ENCODE assay signal across 19 cellular contexts in the genomic region with DNA sequence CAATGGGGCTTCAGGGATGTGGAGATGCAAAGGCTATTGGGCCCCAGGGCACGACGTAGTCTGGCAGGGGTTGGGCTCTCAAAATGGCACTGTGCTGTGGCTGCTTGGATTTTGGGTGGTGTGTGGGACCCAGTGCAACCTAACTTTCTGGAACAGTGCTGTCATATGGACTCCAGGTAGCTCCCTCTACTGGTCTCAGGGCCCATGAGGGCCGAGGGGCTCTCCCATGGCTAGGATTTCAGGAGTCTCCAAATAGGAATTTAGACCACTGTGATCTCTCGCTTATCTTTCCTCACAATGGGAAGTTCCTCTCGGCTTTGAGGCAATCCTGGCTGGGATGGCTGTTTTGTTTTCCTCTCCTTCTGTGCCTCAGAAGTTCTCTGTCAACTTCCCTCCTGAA.
"Had no signal": no experiment of that assay in that cellular context is flagged by ENCODE, and none has a peak within 500 bp of the region (broad histone marks: within the 10 kb centered on the region; RNA-seq: fewer than 3 reads in every experiment).

No MANE protein-coding gene starts in this region.

- H3K27me3 ChIP-seq: heart left ventricle, tibial artery, upper lobe of left lung, uterus had no signal

- FAIRE-seq: colon, endothelial cell of umbilical vein, kidney had no signal

- H3K4me3 ChIP-seq: heart left ventricle, left ventricle myocardium inferior, lower lobe of right lung, spleen, tibial artery, upper lobe of left lung, uterus had no signal

- H3K27ac ChIP-seq: heart left ventricle, left ventricle myocardium inferior, lower lobe of right lung, spleen, tibial artery, upper lobe of left lung, uterus had no signal

- H3K9me3 ChIP-seq: uterus had no signal

- ATAC-seq: heart left ventricle; left cardiac atrium; lower lobe of right lung; sciatic nerve; stimulated activated memory B cell treated with anti-CD40 and anti-IgM and Interleukin-4, amounts not matched to agents 10 μg/mL and 1 μg/mL and 100 μg/mL, for 72 hours had no signal

- DNase-seq: foreskin melanocyte; heart left ventricle; hippocampal formation; kidney; left cardiac atrium; left ventricle myocardium inferior; lower lobe of right lung; midbrain; spleen; stimulated activated CD4-positive, alpha-beta T cell treated with anti-CD3 and anti-CD28 coated beads, Interleukin-15, amount 100 ng/mL, for 24 hours; stimulated activated CD4-positive, alpha-beta T cell treated with anti-CD3 and anti-CD28 coated beads, Interleukin-1b, Interleukin-23, amount 100 ng/mL, for 48 hours; stimulated activated CD4-positive, alpha-beta T cell treated with anti-CD3 and anti-CD28 coated beads, Interleukin-4, amount 100 ng/mL, for 24 hours; tibial artery; uterus had no signal

- H3K4me1 ChIP-seq: heart left ventricle, left ventricle myocardium inferior, lower lobe of right lung, spleen, tibial artery, upper lobe of left lung, uterus had no signal

- H3K36me3 ChIP-seq: heart left ventricle, left ventricle myocardium inferior, lower lobe of right lung, spleen, tibial artery, upper lobe of left lung, uterus had no signal
